20 cellular contexts compared by ENCODE assay signal in the genomic region with DNA sequence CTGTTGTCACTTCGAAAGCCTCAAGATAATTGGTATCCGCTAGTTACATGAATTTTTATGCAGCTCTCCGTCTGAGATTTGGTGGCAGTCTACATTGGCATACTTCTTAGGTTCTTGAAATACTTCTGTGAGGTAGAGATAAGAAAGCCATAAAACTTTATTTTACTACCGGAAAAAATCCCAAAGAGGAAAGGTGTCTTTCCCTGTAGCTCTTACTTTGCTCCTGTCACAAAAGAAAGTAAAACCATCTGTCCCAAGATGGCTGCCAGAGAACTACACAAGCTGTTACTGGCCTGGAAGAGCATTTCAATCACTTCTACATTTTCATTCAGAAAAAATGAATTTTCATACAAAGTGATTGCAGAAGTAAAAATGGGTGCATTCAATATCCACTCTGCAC.
DNase-seq lines count a peak whose midpoint lies in the region; ATAC-seq, FAIRE-seq and TF ChIP-seq lines count a peak whose summit lies in the region.
"Had no signal": no experiment of that assay in that cellular context is flagged by ENCODE, and none has a peak within 500 bp of the region (broad histone marks: within the 10 kb centered on the region; RNA-seq: fewer than 3 reads in every experiment).

No MANE protein-coding gene starts in this region.

- H4K8ac ChIP-seq in mesenchymal stem cell (ENCODE audit: low read length) = no peak overlapping the region

- TF ChIP-seq CTCF in uterus (IDR thresholded peaks at IDR 0.05) = no peak
- TF ChIP-seq CTCF in glutamatergic neuron (IDR thresholded peaks at IDR 0.05; ENCODE audit: partially characterized antibody, unreplicated experiment) = no peak

- H3K4me1 Mint-ChIP-seq in activated CD8-positive, alpha-beta memory T cell treated with anti-CD3 and anti-CD28 coated beads, Interleukin-2, amount 10 ng/mL, durations not matched to agents 7 days and 5 days = no peaks in the 10 kb centered on the region
- H3K4me1 Mint-ChIP-seq in glutamatergic neuron (ENCODE audit: low read depth, unreplicated experiment) = peaks cover 7% of the 10 kb centered on the region
- H3K4me1 Mint-ChIP-seq: CD4-positive, alpha-beta memory T cell; IgD-negative memory B cell had no signal

- no peak overlapping the region for H2BK5ac ChIP-seq in mesenchymal stem cell (ENCODE audit: low read depth, low read length, poor library complexity, severe bottlenecking)

- no peak for TF ChIP-seq POLR2A in uterus (IDR thresholded peaks at IDR 0.05)

- no peak overlapping the region for H2AK5ac ChIP-seq in mesenchymal stem cell (ENCODE audit: low read length, severe bottlenecking)

- intact Hi-C loops in uterus (cut with DNase I; ENCODE audit: low total_unique reads) = no loop called here

- H3K14ac ChIP-seq in mesenchymal stem cell (ENCODE audit: low read length in 2 of 2) = no peak overlapping the region

- H4K91ac ChIP-seq in mesenchymal stem cell (ENCODE audit: low read length) = no peak overlapping the region

- H3K27ac Mint-ChIP-seq in activated CD8-positive, alpha-beta memory T cell treated with anti-CD3 and anti-CD28 coated beads, Interleukin-2, amount 10 ng/mL, durations not matched to agents 7 days and 5 days = no peak overlapping the region
- no peak overlapping the region for H3K27ac Mint-ChIP-seq in glutamatergic neuron (ENCODE audit: unreplicated experiment)
- H3K27ac Mint-ChIP-seq: CD4-positive, alpha-beta memory T cell; IgD-negative memory B cell had no signal

- H3K27me3 Mint-ChIP-seq in activated CD8-positive, alpha-beta memory T cell treated with anti-CD3 and anti-CD28 coated beads, Interleukin-2, amount 10 ng/mL, durations not matched to agents 7 days and 5 days = peaks cover 22% of the 10 kb centered on the region
- no peaks in the 10 kb centered on the region for H3K27me3 Mint-ChIP-seq in glutamatergic neuron (ENCODE audit: unreplicated experiment)

- H3K9me3 Mint-ChIP-seq in activated CD8-positive, alpha-beta memory T cell treated with anti-CD3 and anti-CD28 coated beads, Interleukin-2, amount 10 ng/mL, durations not matched to agents 7 days and 5 days (ENCODE audit: low read depth) = no peaks in the 10 kb centered on the region
- H3K9me3 Mint-ChIP-seq in glutamatergic neuron (ENCODE audit: unreplicated experiment) = no peaks in the 10 kb centered on the region
- H3K9me3 Mint-ChIP-seq: CD4-positive, alpha-beta memory T cell; IgD-negative memory B cell had no signal

- no peak overlapping the region for H3K4ac ChIP-seq in mesenchymal stem cell (ENCODE audit: low read depth in 1 of 2, low read length in 2 of 2)

- no peaks in the 10 kb centered on the region for H3K79me1 ChIP-seq in mesenchymal stem cell (replicated peaks; ENCODE audit: low read length, poor library complexity, severe bottlenecking)

- 86% methylated on average over 4 of the region's 4 CpGs for WGBS in mesenchymal stem cell

- DNase-seq in NCI-H524 (lab: John Stamatoyannopoulos, UW) = peak; percentile 3 to 38
- no peak for DNase-seq in NCI-H524 treated with DMSO at 0.1 percent for 48 hours (lab: John Stamatoyannopoulos, UW)
- DNase-seq in mesenchymal stem cell = no peak
- no peak for DNase-seq in uterus
- no peak for DNase-seq in activated CD8-positive, alpha-beta memory T cell treated with anti-CD3 and anti-CD28 coated beads, Interleukin-2, amount 10 ng/mL, durations not matched to agents 7 days and 5 days
- no peak for DNase-seq in glutamatergic neuron
- DNase-seq: 8988T; CD4-positive, alpha-beta memory T cell; GDM1; MV-4-11; NCI-H1105 treated with DMSO at 0.1 percent for 48 hours; NCI-H2029 treated with DMSO at 0.1 percent for 48 hours; NCI-H526 treated with DMSO at 0.1 percent for 48 hours; PC-3; Right ventricle myocardium superior had no signal

- no peak overlapping the region for H3K18ac ChIP-seq in mesenchymal stem cell (ENCODE audit: low read depth in 1 of 2, low read length in 2 of 2)

- no peak overlapping the region for H3K4me2 ChIP-seq in mesenchymal stem cell (ENCODE audit: low read length, poor library complexity, severe bottlenecking)
- H3K4me2 ChIP-seq: BLaER1 treated with 17β-estradiol and CSF1 and Interleukin-3, amounts not matched to agents 10 nM and 100 nM had no signal

- no peaks in the 10 kb centered on the region for H3K4me1 ChIP-seq in mesenchymal stem cell (ENCODE audit: control insufficient read depth, insufficient read depth, low read depth, low read length)
- no peaks in the 10 kb centered on the region for H3K4me1 ChIP-seq in uterus

- FAIRE-seq in colon (lab: Jason Lieb, UNC) = peak; percentile 49
- FAIRE-seq: GM18507 had no signal

- CTCF ChIA-PET in activated CD8-positive, alpha-beta memory T cell treated with anti-CD3 and anti-CD28 coated beads, Interleukin-2, amount 10 ng/mL, durations not matched to agents 7 days and 5 days (lab: Charles Lee) = interaction anchor here (0.7 kb wide), 1 partner anchor 287 kb away, joined by 3 read pairs; no protein-coding TSS in a partner anchor

- H3K9me3 ChIP-seq in mesenchymal stem cell (ENCODE audit: control insufficient read depth, low read length) (no peaks in the 10 kb centered on the region), uterus (no peaks in the 10 kb centered on the region)

- no peak overlapping the region for H3K23ac ChIP-seq in mesenchymal stem cell (ENCODE audit: low read length in 2 of 2)

- H3K27ac ChIP-seq in mesenchymal stem cell (ENCODE audit: low read length, poor library complexity, severe bottlenecking) = no peak overlapping the region
- no peak overlapping the region for H3K27ac ChIP-seq in uterus
- H3K27ac ChIP-seq: BLaER1 treated with 17β-estradiol and CSF1 and Interleukin-3, amounts not matched to agents 10 nM and 100 nM had no signal

- no peaks in the 10 kb centered on the region for H3K36me3 ChIP-seq in mesenchymal stem cell (ENCODE audit: control insufficient read depth in 1 of 2, insufficient read depth in 2 of 2, low read depth in 1 of 2, low read length in 2 of 2)
- H3K36me3 ChIP-seq in uterus = no peaks in the 10 kb centered on the region
- H3K36me3 ChIP-seq: BLaER1 treated with 17β-estradiol and CSF1 and Interleukin-3, amounts not matched to agents 10 nM and 100 nM had no signal

- H3K4me3 ChIP-seq in mesenchymal stem cell (ENCODE audit: insufficient read depth in 1 of 2, low read depth in 1 of 2, low read length in 2 of 2) (peak overlapping the region in 1 of 2 experiments; percentile 48), uterus (no peak overlapping the region)
- H3K4me3 ChIP-seq: BLaER1 treated with 17β-estradiol and CSF1 and Interleukin-3, amounts not matched to agents 10 nM and 100 nM had no signal

- H3K4me3 Mint-ChIP-seq in activated CD8-positive, alpha-beta memory T cell treated with anti-CD3 and anti-CD28 coated beads, Interleukin-2, amount 10 ng/mL, durations not matched to agents 7 days and 5 days = no peak overlapping the region
- no peak overlapping the region for H3K4me3 Mint-ChIP-seq in glutamatergic neuron (ENCODE audit: unreplicated experiment)
- H3K4me3 Mint-ChIP-seq: CD4-positive, alpha-beta memory T cell; IgD-negative memory B cell had no signal

- H2BK120ac ChIP-seq in mesenchymal stem cell (ENCODE audit: low read depth, low read length) = no peak overlapping the region

- ATAC-seq in activated CD8-positive, alpha-beta memory T cell treated with anti-CD3 and anti-CD28 coated beads, Interleukin-2, amount 10 ng/mL, durations not matched to agents 7 days and 5 days = no peak
- no peak for ATAC-seq in GM19455 (IDR thresholded peaks at IDR 0.05; ENCODE audit: unreplicated experiment)
- ATAC-seq: PC-3 had no signal

- no peaks in the 10 kb centered on the region for H3K36me3 Mint-ChIP-seq in activated CD8-positive, alpha-beta memory T cell treated with anti-CD3 and anti-CD28 coated beads, Interleukin-2, amount 10 ng/mL, durations not matched to agents 7 days and 5 days
- no peaks in the 10 kb centered on the region for H3K36me3 Mint-ChIP-seq in glutamatergic neuron (ENCODE audit: unreplicated experiment)
- H3K36me3 Mint-ChIP-seq: CD4-positive, alpha-beta memory T cell had no signal

- no peak overlapping the region for H2AFZ ChIP-seq in mesenchymal stem cell (ENCODE audit: low read depth, low read length)

- no peak overlapping the region for H2BK12ac ChIP-seq in mesenchymal stem cell (ENCODE audit: low read length in 2 of 2)

- H3K9ac ChIP-seq in mesenchymal stem cell (ENCODE audit: low read length) = peak overlapping the region; percentile 58
- H3K9ac ChIP-seq: BLaER1 treated with 17β-estradiol and CSF1 and Interleukin-3, amounts not matched to agents 10 nM and 100 nM had no signal

- H2BK15ac ChIP-seq in mesenchymal stem cell (ENCODE audit: low read depth, poor library complexity, severe bottlenecking) = no peak overlapping the region

- H3K27me3 ChIP-seq in mesenchymal stem cell (ENCODE audit: control insufficient read depth in 1 of 2, insufficient read depth in 1 of 2, low read length in 2 of 2) = peaks cover 0 to 19% of the 10 kb centered on the region in 2 experiments
- no peaks in the 10 kb centered on the region for H3K27me3 ChIP-seq in uterus
- H3K27me3 ChIP-seq: BLaER1 treated with 17β-estradiol and CSF1 and Interleukin-3, amounts not matched to agents 10 nM and 100 nM had no signal

Comparison
In these comparisons a context has a peak if more than half of its experiments do, and no peak if none do; other contexts are left out.
1. DNase-seq: peak in NCI-H524 (2 of 2); none in NCI-H524 treated with DMSO at 0.1 percent for 48 hours (single experiment), mesenchymal stem cell (single experiment), uterus (0 of 2), activated CD8-positive, alpha-beta memory T cell treated with anti-CD3 and anti-CD28 coated beads, Interleukin-2, amount 10 ng/mL, durations not matched to agents 7 days and 5 days (single experiment) and glutamatergic neuron (single experiment).